8 cellular contexts compared by ENCODE assay signal in the genomic region with DNA sequence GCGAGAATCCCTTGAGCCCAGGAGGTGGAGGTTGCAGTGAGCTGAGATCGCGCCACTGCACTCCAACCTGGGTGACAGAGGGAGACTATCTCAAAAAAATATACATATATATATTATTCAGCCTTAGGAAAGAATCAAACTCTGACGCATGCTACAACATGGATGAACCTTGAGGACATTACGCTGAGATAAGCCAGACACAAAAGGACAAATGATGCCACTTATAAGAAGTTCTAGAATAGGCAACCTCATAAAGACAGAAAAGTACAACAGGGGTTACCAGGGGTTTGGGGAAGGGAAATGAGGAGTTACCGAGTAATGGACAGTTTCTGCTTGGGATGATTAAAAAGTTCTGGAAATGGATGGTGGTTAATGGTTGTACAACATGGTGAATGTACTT. TPM values are rescaled to one million over a fixed set of nuclear protein-coding genes. Genes with fewer than 3 reads are reported as not detected.
A peak's percentile ranks its signal among the peaks of the same experiment; 100 is the strongest.
DNase-seq lines count a peak whose midpoint lies in the region; ATAC-seq and TF ChIP-seq lines count a peak whose summit lies in the region.

No MANE protein-coding gene starts in this region.

- H3K4me3 ChIP-seq in hepatocyte (peak overlapping the region; percentile 78), smooth muscle cell (peak overlapping the region; percentile 74)

- H3K9me3 Mint-ChIP-seq in H9, result no peaks in the 10 kb centered on the region
- no peaks in the 10 kb centered on the region for H3K9me3 Mint-ChIP-seq in activated CD4-positive, alpha-beta memory T cell treated with anti-CD3 and anti-CD28 coated beads for 36 hours

- no peaks in the 10 kb centered on the region for H3K79me1 ChIP-seq in H9 (ENCODE audit: insufficient read depth, low read depth, low read length, poor library complexity, severe bottlenecking)

- H3K36me3 Mint-ChIP-seq in H9 (ENCODE audit: insufficient read depth in 1 of 3, low read depth in 3 of 3), result peaks cover 41% of the 10 kb centered on the region in 3 experiments
- peaks cover 26% of the 10 kb centered on the region for H3K36me3 Mint-ChIP-seq in activated CD4-positive, alpha-beta memory T cell treated with anti-CD3 and anti-CD28 coated beads for 36 hours

- no peaks in the 10 kb centered on the region; the same call in 1 of the 2 replicates for H3K27me3 Mint-ChIP-seq in H9 (ENCODE audit: low read depth)
- H3K27me3 Mint-ChIP-seq in activated CD4-positive, alpha-beta memory T cell treated with anti-CD3 and anti-CD28 coated beads for 36 hours, result no peaks in the 10 kb centered on the region

- CTCF ChIA-PET in activated CD4-positive, alpha-beta memory T cell treated with anti-CD3 and anti-CD28 coated beads for 36 hours (lab: Charles Lee), result interaction anchor here (0.7 to 3.2 kb wide), 9 partner anchors 18 to 197 kb away, joined by 3 to 21 read pairs (median 4); partner anchors contain the start of genes HTD2 and RPP14

- H4K8ac ChIP-seq in H9 (replicated peaks; ENCODE audit: insufficient read length, low read depth, low read length), result no peak overlapping the region

- no peak overlapping the region for H3K18ac ChIP-seq in H9 (ENCODE audit: insufficient read length, low read depth, low read length)

- no peak overlapping the region for H2BK12ac ChIP-seq in H9 (ENCODE audit: insufficient read length, low read depth, low read length)

- H2BK15ac ChIP-seq in H9 (ENCODE audit: low read depth, low read length), result no peak overlapping the region

- H3K9me2 ChIP-seq in hepatocyte (replicated peaks; ENCODE audit: insufficient read depth), result no peaks in the 10 kb centered on the region

- H2BK20ac ChIP-seq in H9 (ENCODE audit: low read depth, low read length, poor library complexity, severe bottlenecking), result no peak overlapping the region

- intact Hi-C loops in activated CD4-positive, alpha-beta memory T cell treated with anti-CD3 and anti-CD28 coated beads for 36 hours (cut with micrococcal nuclease), result loop anchor here (1.0 to 5.0 kb wide), 7 partner anchors 30 to 676 kb away; partner anchors contain the start of genes PXK and SLMAP

- no CpG with 5 or more reads among the region's 6 CpGs for WGBS in H9 (ENCODE audit: extremely low coverage, insufficient read length, low lambda C conversion rate)
- WGBS in hepatocyte (ENCODE audit: low lambda C conversion rate, missing lambda C conversion rate), result 62% methylated on average over 6 of the region's 6 CpGs
- WGBS in smooth muscle cell (ENCODE audit: low lambda C conversion rate), result 57% methylated on average over 6 of the region's 6 CpGs

- H3T11ph ChIP-seq in H9 (ENCODE audit: low read length), result no peak overlapping the region

- no peak overlapping the region for H2BK5ac ChIP-seq in H9 (ENCODE audit: insufficient read length, low read length)

- H4K20me1 ChIP-seq in H9 (ENCODE audit: control insufficient read depth, insufficient read depth, insufficient read length) (no peaks in the 10 kb centered on the region), hepatocyte (ENCODE audit: insufficient read depth, poor library complexity, severe bottlenecking) (peaks cover 13% of the 10 kb centered on the region), smooth muscle cell (ENCODE audit: low read depth) (peaks cover 9% of the 10 kb centered on the region)

- no peak for DNase-seq in H9
- no peak for DNase-seq in activated CD4-positive, alpha-beta memory T cell treated with anti-CD3 and anti-CD28 coated beads for 36 hours
- no peak for DNase-seq in hepatocyte (ENCODE audit: low spot score)
- no peak for DNase-seq in smooth muscle cell (lab: John Stamatoyannopoulos, UW; ENCODE audit: unreplicated experiment)
- no peak for DNase-seq in NCI-H1105 treated with DMSO at 0.1 percent for 48 hours (lab: John Stamatoyannopoulos, UW)
- no peak for DNase-seq in SIG-M5 treated with dmso at 0.1 percent for 504 hours (lab: John Stamatoyannopoulos, UW; ENCODE audit: unreplicated experiment)
- no peak for DNase-seq in NCI-H524 (lab: John Stamatoyannopoulos, UW)

- H3K56ac ChIP-seq in H9 (ENCODE audit: insufficient read length, low read depth, low read length), result no peak overlapping the region

- H4K91ac ChIP-seq in H9 (ENCODE audit: insufficient read length, low read depth, low read length), result no peak overlapping the region

- H3K27ac ChIP-seq in H9 (ENCODE audit: insufficient read length, low read depth, low read length) (no peak overlapping the region), hepatocyte (peak overlapping the region; percentile 93), smooth muscle cell (ENCODE audit: low read depth) (peak overlapping the region; percentile 80)

- no peak for TF ChIP-seq CTCF in H9 (conservative IDR thresholded peaks at IDR 0.05)
- TF ChIP-seq CTCF in hepatocyte (IDR thresholded peaks at IDR 0.05; ENCODE audit: poor library complexity), result no peak
- no peak for TF ChIP-seq CTCF in smooth muscle cell (IDR thresholded peaks at IDR 0.05; ENCODE audit: borderline replicate concordance, insufficient read depth, poor library complexity, severe bottlenecking)

- H3F3A ChIP-seq in smooth muscle cell (ENCODE audit: low read depth), result peaks cover 16% of the 10 kb centered on the region

- H3K27me3 ChIP-seq in H9 (ENCODE audit: insufficient read depth, low read length), result no peaks in the 10 kb centered on the region
- H3K27me3 ChIP-seq in hepatocyte, result no peaks in the 10 kb centered on the region
- no peaks in the 10 kb centered on the region for H3K27me3 ChIP-seq in smooth muscle cell (ENCODE audit: low read depth)

- H3K9ac ChIP-seq in H9 (ENCODE audit: extremely low read depth, insufficient read length, low read length) (peak overlapping the region; percentile 86), smooth muscle cell (ENCODE audit: low read depth) (peak overlapping the region; percentile 84)

- peaks cover 33 to 38% of the 10 kb centered on the region in 2 experiments for H3K4me1 Mint-ChIP-seq in H9
- H3K4me1 Mint-ChIP-seq in activated CD4-positive, alpha-beta memory T cell treated with anti-CD3 and anti-CD28 coated beads for 36 hours (ENCODE audit: low read depth), result peaks cover 24% of the 10 kb centered on the region

- H3K79me2 ChIP-seq in H9 (ENCODE audit: insufficient read depth, low read length) (peaks cover 1% of the 10 kb centered on the region; the same call in 1 of the 2 replicates), hepatocyte (peaks cover 21% of the 10 kb centered on the region), smooth muscle cell (ENCODE audit: low read depth) (peaks cover 18% of the 10 kb centered on the region)

- no peak overlapping the region for H3K14ac ChIP-seq in H9 (ENCODE audit: insufficient read depth, low read length)

- no peak overlapping the region for H2AK5ac ChIP-seq in H9 (ENCODE audit: insufficient read length, low read length)

- no peak overlapping the region for H3K4ac ChIP-seq in H9 (ENCODE audit: low read depth, low read length)

- H2AFZ ChIP-seq in H9 (ENCODE audit: low read length) (no peak overlapping the region), hepatocyte (peak overlapping the region; percentile 74), smooth muscle cell (ENCODE audit: low read depth) (peak overlapping the region; percentile 82)

- H3K4me1 ChIP-seq in H9 (ENCODE audit: insufficient read depth, low read length), result peaks cover 9% of the 10 kb centered on the region; the same call in 1 of the 2 replicates
- H3K4me1 ChIP-seq in hepatocyte (ENCODE audit: insufficient read depth), result peaks cover 15% of the 10 kb centered on the region
- peaks cover 13% of the 10 kb centered on the region for H3K4me1 ChIP-seq in smooth muscle cell (ENCODE audit: low read depth)

- H3K23me2 ChIP-seq in H9 (ENCODE audit: insufficient read length, low read depth, low read length, poor library complexity, severe bottlenecking), result no peaks in the 10 kb centered on the region

- H4K5ac ChIP-seq in H9 (ENCODE audit: insufficient read length, low read depth, low read length), result no peak overlapping the region

- H2BK120ac ChIP-seq in H9 (ENCODE audit: low read depth, low read length, poor library complexity, severe bottlenecking), result no peak overlapping the region

- POLR2A ChIA-PET in activated CD4-positive, alpha-beta memory T cell treated with anti-CD3 and anti-CD28 coated beads for 36 hours (lab: Charles Lee), result interaction anchor here (0.9 to 2.8 kb wide), 2 partner anchors 108 to 126 kb away, joined by 3 to 10 read pairs; partner anchors contain the start of genes HTD2 and RPP14

- H3K4me2 ChIP-seq in H9 (ENCODE audit: insufficient read depth, insufficient read length, low read length) (peak overlapping the region; percentile 63), hepatocyte (peak overlapping the region; percentile 81), smooth muscle cell (peak overlapping the region; percentile 93)

- H3K36me3 ChIP-seq in hepatocyte (replicated peaks; ENCODE audit: insufficient read depth, low read depth) (no peaks in the 10 kb centered on the region), smooth muscle cell (ENCODE audit: low read depth) (peaks cover 17% of the 10 kb centered on the region)

- H3K27ac Mint-ChIP-seq in H9, result peak overlapping the region; percentile 85 to 99 (median 97); a peak in 6 of 7 replicates
- H3K27ac Mint-ChIP-seq in activated CD4-positive, alpha-beta memory T cell treated with anti-CD3 and anti-CD28 coated beads for 36 hours, result peak overlapping the region; percentile 91

- H3K23ac ChIP-seq in H9 (ENCODE audit: insufficient read length, low read depth, low read length), result no peak overlapping the region

- H3K4me3 Mint-ChIP-seq in H9, result peak overlapping the region; percentile 92 to 96
- peak overlapping the region; percentile 92 for H3K4me3 Mint-ChIP-seq in activated CD4-positive, alpha-beta memory T cell treated with anti-CD3 and anti-CD28 coated beads for 36 hours

- no peaks in the 10 kb centered on the region for H3K9me3 ChIP-seq in H9 (ENCODE audit: control insufficient read depth, low read depth, low read length)
- H3K9me3 ChIP-seq in hepatocyte (ENCODE audit: low read depth), result no peaks in the 10 kb centered on the region
- no peaks in the 10 kb centered on the region for H3K9me3 ChIP-seq in smooth muscle cell (replicated peaks; ENCODE audit: low read depth)

- no peak for ATAC-seq in HG03025 (IDR thresholded peaks at IDR 0.05; ENCODE audit: low FRiP score, unreplicated experiment)

RNA-seq across cellular contexts. Expression of gene PDHB, which starts 0.7 kb away (rescaled TPM):
- total RNA-seq in H9 (2021) (131 and 132 TPM in 2 replicates), hepatocyte (122 and 150 TPM in 2 replicates), smooth muscle cell (123 and 134 TPM in 2 replicates)
- 10 to 100 TPM; 55.6 to 56.3 TPM for total RNA-seq in activated CD4-positive, alpha-beta memory T cell treated with anti-CD3 and anti-CD28 coated beads for 36 hours
- polyA plus RNA-seq in hepatocyte (119 and 120 TPM in 2 replicates), smooth muscle cell (122 and 128 TPM in 2 replicates)

RNA-seq across cellular contexts. Expression of gene KCTD6, which starts 59.0 kb away (rescaled TPM):
- total RNA-seq in H9 (2021), result 14.2 and 15.7 TPM in 2 replicates
- 1 to 10 TPM; 8.0 to 8.6 TPM for total RNA-seq in activated CD4-positive, alpha-beta memory T cell treated with anti-CD3 and anti-CD28 coated beads for 36 hours
- total RNA-seq in hepatocyte, result 18.9 and 19.8 TPM in 2 replicates
- polyA plus RNA-seq in hepatocyte, result 13.8 and 14.3 TPM in 2 replicates
- 21.4 and 29.3 TPM in 2 replicates for total RNA-seq in smooth muscle cell
- polyA plus RNA-seq in smooth muscle cell, result 18.5 and 20.9 TPM in 2 replicates
